8 cellular contexts compared by ENCODE assay signal in the genomic region with DNA sequence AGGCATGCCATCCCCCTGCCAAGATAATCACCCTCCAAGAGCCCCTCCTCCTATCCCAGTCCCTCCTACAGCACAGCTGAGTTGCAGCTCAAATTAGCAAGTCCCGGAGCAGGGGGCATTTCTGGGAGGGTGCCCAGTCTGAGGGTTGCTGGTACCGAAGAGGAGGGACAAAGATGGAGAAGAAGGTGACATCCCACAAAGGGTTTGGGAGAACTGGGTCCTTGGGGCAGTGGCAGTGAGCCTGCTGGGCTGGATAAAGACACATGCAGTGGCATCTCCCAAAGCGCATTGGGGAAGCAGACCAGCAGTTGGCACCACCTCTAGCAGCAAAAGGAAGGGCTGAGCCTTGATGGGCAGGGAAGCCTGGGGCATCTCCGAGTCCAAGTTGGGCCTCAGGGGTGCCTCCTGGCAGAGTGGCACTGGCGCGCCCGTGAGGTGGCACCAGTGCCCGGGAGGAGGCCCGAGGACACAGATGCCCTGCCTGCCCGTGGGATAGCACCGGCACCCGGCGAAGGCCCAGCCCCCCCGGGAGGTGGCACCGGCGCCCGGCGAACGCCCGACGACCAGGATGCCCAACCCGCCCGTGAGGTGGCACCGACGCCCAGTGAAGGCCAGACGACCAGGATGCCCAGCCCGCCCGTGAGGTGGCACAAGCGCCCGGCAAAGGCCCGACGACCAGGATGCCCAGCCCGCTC. TPM values are rescaled to one million over a fixed set of nuclear protein-coding genes. Genes with fewer than 3 reads are reported as not detected.
A peak's percentile ranks its signal among the peaks of the same experiment; 100 is the strongest.
DNase-seq lines count a peak whose midpoint lies in the region; ATAC-seq lines count a peak whose summit lies in the region.

No MANE protein-coding gene starts in this region.

- intact Hi-C loops in naive thymus-derived CD4-positive, alpha-beta T cell (cut with micrococcal nuclease): loop anchor here (1.0 to 10.0 kb wide), 23 partner anchors 11 to 1554 kb away; a partner anchor contains a TSS

- H3K27ac Mint-ChIP-seq in naive thymus-derived CD4-positive, alpha-beta T cell: peak overlapping the region; percentile 44 to 94 (median 84)

- H3K4me1 ChIP-seq in esophagus (ENCODE audit: control insufficient read depth in 2 of 2, insufficient read depth in 2 of 2, low read length in 1 of 2): peaks cover 5 to 6% of the 10 kb centered on the region in 2 donors
- peaks cover 14 to 31% of the 10 kb centered on the region in 2 donors for H3K4me1 ChIP-seq in naive thymus-derived CD4-positive, alpha-beta T cell (ENCODE audit: control insufficient read depth in 2 of 2, insufficient read depth in 2 of 2, low read length in 2 of 2)

- POLR2A ChIA-PET in naive thymus-derived CD4-positive, alpha-beta T cell (lab: Charles Lee): interaction anchor here (0.8 to 6.7 kb wide), 6 partner anchors 13 to 216 kb away, joined by 3 to 62 read pairs (median 7); a partner anchor contains a TSS

- no peaks in the 10 kb centered on the region for H3K36me3 Mint-ChIP-seq in naive thymus-derived CD4-positive, alpha-beta T cell

- CTCF ChIA-PET in naive thymus-derived CD4-positive, alpha-beta T cell (lab: Charles Lee): interaction anchor here (1.0 to 2.8 kb wide), 4 partner anchors 11 to 52 kb away, joined by 3 to 12 read pairs (median 4); no protein-coding TSS in a partner anchor

- peak overlapping the region; percentile 70 to 97 for H3K4me3 ChIP-seq in esophagus (ENCODE audit: low read depth in 1 of 2, low read length in 2 of 2)
- peak overlapping the region; percentile 70 for H3K4me3 ChIP-seq in naive thymus-derived CD4-positive, alpha-beta T cell (ENCODE audit: low read length)

- DNase-seq in NCI-H1436 (lab: John Stamatoyannopoulos, UW): peak; percentile 7
- DNase-seq in NCI-H1436 treated with DMSO at 0.1 percent for 48 hours (lab: John Stamatoyannopoulos, UW): no peak
- peak; percentile 43 for DNase-seq in UCSD-AML1 (lab: John Stamatoyannopoulos, UW; ENCODE audit: unreplicated experiment)
- peak in 4 of 9 donors; percentile 14 to 47 (median 23) for DNase-seq in naive thymus-derived CD4-positive, alpha-beta T cell
- DNase-seq in NCI-H2171 treated with DMSO at 0.1 percent for 48 hours (lab: John Stamatoyannopoulos, UW): no peak

- no peaks in the 10 kb centered on the region for H3K27me3 Mint-ChIP-seq in naive thymus-derived CD4-positive, alpha-beta T cell

- H3K4me3 Mint-ChIP-seq in naive thymus-derived CD4-positive, alpha-beta T cell: peak overlapping the region; percentile 82 to 98 (median 89)

- no peaks in the 10 kb centered on the region for H3K9me3 Mint-ChIP-seq in naive thymus-derived CD4-positive, alpha-beta T cell

- no peaks in the 10 kb centered on the region for H3K9me3 ChIP-seq in esophagus (ENCODE audit: control insufficient read depth in 2 of 2, insufficient read depth in 1 of 2, low read depth in 1 of 2, low read length in 1 of 2)
- no peaks in the 10 kb centered on the region for H3K9me3 ChIP-seq in naive thymus-derived CD4-positive, alpha-beta T cell (ENCODE audit: control insufficient read depth in 2 of 3, low read length in 3 of 3)

- WGBS in esophagus, 2 donors: 1 to 3% methylated on average over 19 to 33 of the region's 33 CpGs

- no peak for ATAC-seq in naive thymus-derived CD4-positive, alpha-beta T cell
- ATAC-seq in GM18909 (IDR thresholded peaks at IDR 0.05; ENCODE audit: poor library complexity, unreplicated experiment) (no peak), HG02885 (IDR thresholded peaks at IDR 0.05; ENCODE audit: poor library complexity, unreplicated experiment) (no peak)

- H3K27ac ChIP-seq in esophagus (ENCODE audit: low read depth in 2 of 2, low read length in 1 of 2): peak overlapping the region; percentile 92 to 97
- peak overlapping the region; percentile 85 for H3K27ac ChIP-seq in naive thymus-derived CD4-positive, alpha-beta T cell (ENCODE audit: low read depth, low read length)

- H3K4me1 Mint-ChIP-seq in naive thymus-derived CD4-positive, alpha-beta T cell: peaks cover 37 to 64% (median 52%) of the 10 kb centered on the region in 7 donors

- no peaks in the 10 kb centered on the region for H3K36me3 ChIP-seq in esophagus (ENCODE audit: control insufficient read depth in 2 of 2, insufficient read depth in 2 of 2, low read length in 1 of 2)
- H3K36me3 ChIP-seq in naive thymus-derived CD4-positive, alpha-beta T cell (ENCODE audit: control insufficient read depth in 2 of 3, insufficient read depth in 3 of 3, low read length in 3 of 3): no peaks in the 10 kb centered on the region

- H3K27me3 ChIP-seq in esophagus (ENCODE audit: control insufficient read depth in 1 of 2, insufficient read depth in 2 of 2, low read length in 2 of 2): no peaks in the 10 kb centered on the region
- no peaks in the 10 kb centered on the region for H3K27me3 ChIP-seq in naive thymus-derived CD4-positive, alpha-beta T cell (ENCODE audit: control insufficient read depth in 2 of 2, insufficient read depth in 2 of 2, low read length in 2 of 2)

RNA-seq across cellular contexts. Expression of a gene that starts 0.6 kb away (rescaled TPM):
- 10 to 100 TPM; 49.9 to 83.2 TPM for polyA plus RNA-seq in esophagus
- 10 to 100 TPM; 35.1 to 84.1 (median 63.4) TPM for total RNA-seq in naive thymus-derived CD4-positive, alpha-beta T cell
- polyA plus RNA-seq in naive thymus-derived CD4-positive, alpha-beta T cell: 10 to 100 TPM in 1 of 2 donors, 1 to 10 TPM in 1; 6.9 to 16.9 TPM

RNA-seq across cellular contexts. Expression of a gene that starts 1.1 kb away (rescaled TPM):
- 1 to 10 TPM in 1 of 2 donors, under 1 TPM in 1; 0.72 to 1.4 TPM for polyA plus RNA-seq in esophagus
- 1 to 10 TPM in 1 of 5 experiments, under 1 TPM in 1, not detected in 3; 1.00 to 2.4 TPM for total RNA-seq in naive thymus-derived CD4-positive, alpha-beta T cell
- polyA plus RNA-seq in naive thymus-derived CD4-positive, alpha-beta T cell: under 1 TPM in 1 of 2 donors, not detected in 1; 0.50 TPM

Comparison
In these comparisons a context has a peak if more than half of its experiments do, and no peak if none do; other contexts are left out.
1. DNase-seq: peak in NCI-H1436 (single experiment) and UCSD-AML1 (single experiment); none in NCI-H1436 treated with DMSO at 0.1 percent for 48 hours (single experiment) and NCI-H2171 treated with DMSO at 0.1 percent for 48 hours (single experiment).